In genomic region chr5:81334304-81335061, GRCh38 we compare ENCODE assay signal across 21 cellular contexts. TPM values are rescaled to one million over a fixed set of nuclear protein-coding genes. Genes with fewer than 3 reads are reported as not detected.
DNase-seq lines count a peak whose midpoint lies in the region; ATAC-seq and TF ChIP-seq lines count a peak whose summit lies in the region.
"Had no signal": no experiment of that assay in that cellular context is flagged by ENCODE, and none has a peak within 500 bp of the region (broad histone marks: within the 10 kb centered on the region; RNA-seq: fewer than 3 reads in every experiment).

No MANE protein-coding gene starts in this region.

- WGBS in heart right ventricle, 2 donors, result 50% methylated on average over 14 of the region's 14 CpGs

- H3K4me3 ChIP-seq in BE2C (ENCODE audit: low read depth, low read length) (peak overlapping the region; percentile 42), adipocyte (ENCODE audit: low read length) (peak overlapping the region; percentile 79), heart right ventricle (peak overlapping the region in 6 of 10 donors; percentile 15 to 41 (median 34))
- H3K4me3 ChIP-seq: right lobe of liver had no signal

- H3K4me1 ChIP-seq in BE2C (peaks cover 8% of the 10 kb centered on the region), adipocyte (ENCODE audit: control insufficient read depth, insufficient read depth, low read length) (peaks cover 3% of the 10 kb centered on the region), heart right ventricle (no peaks in the 10 kb centered on the region)

- no peaks in the 10 kb centered on the region for H3K36me3 ChIP-seq in BE2C
- H3K36me3 ChIP-seq in adipocyte (ENCODE audit: control insufficient read depth, insufficient read depth, low read length, severe bottlenecking), result no peaks in the 10 kb centered on the region
- no peaks in the 10 kb centered on the region for H3K36me3 ChIP-seq in heart right ventricle

- ATAC-seq in heart right ventricle, result peak in 2 of 8 donors; percentile 37 to 53
- no peak for ATAC-seq in HG02938 (IDR thresholded peaks at IDR 0.05; ENCODE audit: unreplicated experiment)

- H3K9ac ChIP-seq in adipocyte (ENCODE audit: low read length), result peak overlapping the region; percentile 45
- H3K9ac ChIP-seq: SK-N-SH had no signal

- intact Hi-C loops in heart right ventricle (cut with DNase I), result no loop called here

- peak; percentile 14 for DNase-seq in BE2C
- peak; percentile 8 for DNase-seq in MV-4-11 (lab: John Stamatoyannopoulos, UW)
- DNase-seq in adipocyte (ENCODE audit: low read depth), result no peak
- DNase-seq in heart right ventricle, result no peak
- no peak for DNase-seq in germinal center (ENCODE audit: low spot score)
- DNase-seq in NCI-H187 treated with DMSO at 0.1 percent for 48 hours (lab: John Stamatoyannopoulos, UW), result no peak
- no peak for DNase-seq in RPMI8226
- DNase-seq: activated naive CD4-positive, alpha-beta T cell; activated T-cell treated with anti-CD3 and anti-CD28 coated beads for 4 hours; CD4-positive, alpha-beta memory T cell; hypothalamus; Kasumi-1; kidney glomerular epithelial cell; NCI-H1436 treated with DMSO at 0.1 percent for 48 hours; right lobe of liver; SK-N-SH; stimulated activated CD4-positive, alpha-beta T cell treated with anti-CD3 and anti-CD28 coated beads, Interleukin-4, amount 100 ng/mL, for 1 hour; T1000 had no signal

- H3K27ac ChIP-seq in heart right ventricle, result no peak overlapping the region
- H3K27ac ChIP-seq: epithelial cell of prostate, right lobe of liver had no signal

- TF ChIP-seq CTCF in BE2C (IDR thresholded peaks at IDR 0.05; ENCODE audit: low read depth, low read length) (no peak), heart right ventricle (IDR thresholded peaks at IDR 0.05) (no peak)

- H3K9me3 ChIP-seq in BE2C (no peaks in the 10 kb centered on the region), adipocyte (ENCODE audit: control insufficient read depth, low read length) (no peaks in the 10 kb centered on the region), heart right ventricle (no peaks in the 10 kb centered on the region)
- H3K9me3 ChIP-seq: right lobe of liver, SK-N-SH had no signal

- H3K27me3 ChIP-seq in BE2C, result no peaks in the 10 kb centered on the region
- no peaks in the 10 kb centered on the region for H3K27me3 ChIP-seq in adipocyte (replicated peaks; ENCODE audit: control insufficient read depth, insufficient read depth, low read length)
- no peaks in the 10 kb centered on the region for H3K27me3 ChIP-seq in heart right ventricle
- H3K27me3 ChIP-seq: right lobe of liver had no signal

RNA-seq across cellular contexts. Expression of gene ZCCHC9, which starts 33.1 kb away (rescaled TPM):
- 21.0 TPM for polyA plus RNA-seq in BE2C (2012; ENCODE audit: insufficient read depth, insufficient read length, low read depth)
- 10 to 100 TPM in 8 of 10 donors, 1 to 10 TPM in 2; 8.5 to 19.3 (median 11.0) TPM for total RNA-seq in heart right ventricle
- polyA plus RNA-seq in heart right ventricle, result 10 to 100 TPM; 11.6 to 25.7 TPM

RNA-seq across cellular contexts. Expression of gene ACOT12, which starts 59.5 kb away (rescaled TPM):
- polyA plus RNA-seq in BE2C (2012; ENCODE audit: insufficient read depth, insufficient read length, low read depth), result not detected
- total RNA-seq in heart right ventricle, result not detected
- polyA plus RNA-seq in heart right ventricle, result under 1 TPM in 1 of 2 donors, not detected in 1; 0.15 TPM
- total RNA-seq: Daoy had no signal
- polyA plus RNA-seq: CD4-positive, alpha-beta memory T cell had no signal

Comparison
In these comparisons a context has a peak if more than half of its experiments do, and no peak if none do; other contexts are left out.
1. DNase-seq: peak in BE2C (single experiment) and MV-4-11 (single experiment); none in adipocyte (single experiment), heart right ventricle (0 of 2), germinal center (single experiment), NCI-H187 treated with DMSO at 0.1 percent for 48 hours (single experiment) and RPMI8226 (single experiment).
2. Peak in every context shown above with its lines, with median percentiles within 50 percentile points of each other: H3K4me3 ChIP-seq.